ENCODE assay signal across 1 cellular context in the genomic region with DNA sequence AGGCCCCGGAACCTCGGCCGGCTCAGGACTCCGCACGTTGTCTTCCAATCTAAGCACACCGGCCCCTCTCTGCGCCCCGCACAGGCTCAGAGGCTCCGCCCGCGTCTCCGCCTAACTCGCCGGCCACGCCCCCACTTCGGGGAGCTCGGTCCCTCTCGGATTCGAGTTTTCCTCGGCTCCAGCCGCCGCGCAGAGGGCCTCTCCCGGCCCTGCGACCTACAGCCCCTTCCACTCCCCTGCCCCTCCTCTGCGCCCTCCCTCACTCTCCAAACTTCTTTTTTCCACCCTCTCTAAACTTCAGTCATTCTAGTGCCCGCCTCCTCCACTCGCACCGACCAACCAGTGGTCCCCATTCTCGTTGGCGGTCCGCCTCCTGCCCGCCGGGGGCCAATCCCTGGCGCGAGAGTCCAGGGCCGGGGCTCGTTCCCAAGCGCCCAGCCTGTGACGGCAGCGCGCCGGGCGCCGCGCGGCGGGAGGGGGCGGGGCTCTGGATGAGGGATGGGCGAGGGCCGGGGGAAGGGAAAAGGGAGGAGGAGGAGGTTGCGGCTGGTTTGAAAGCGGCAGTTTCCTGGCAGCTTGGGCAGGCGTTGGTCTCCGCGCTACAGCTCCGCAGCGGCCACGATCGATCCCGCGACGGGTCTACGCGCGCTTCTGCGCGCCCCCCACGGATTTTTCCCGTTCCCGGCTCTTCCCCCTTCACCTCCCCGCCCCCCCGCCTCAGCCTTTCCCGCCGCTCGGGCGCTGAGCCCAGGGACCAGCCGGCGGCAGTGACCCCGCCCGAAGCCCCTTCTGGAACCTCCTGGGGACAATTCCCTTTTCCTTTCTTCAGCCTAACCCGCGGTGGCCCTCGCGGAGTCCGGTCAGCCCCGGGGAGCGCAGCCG.
A peak's percentile ranks its signal among the peaks of the same experiment; 100 is the strongest.
TF ChIP-seq lines count a peak whose summit lies in the region.

A gene (plus strand): TSS at position 563 of the 882 bp plus-strand sequence. CDS start 519 bp downstream, outside the sequence.

TF ChIP-seq in HepG2, 621 proteins besides CTCF, POLR2A, EP300 and RAD21 (continued from another document and continues in another):
- TF ChIP-seq, protein P1, sequence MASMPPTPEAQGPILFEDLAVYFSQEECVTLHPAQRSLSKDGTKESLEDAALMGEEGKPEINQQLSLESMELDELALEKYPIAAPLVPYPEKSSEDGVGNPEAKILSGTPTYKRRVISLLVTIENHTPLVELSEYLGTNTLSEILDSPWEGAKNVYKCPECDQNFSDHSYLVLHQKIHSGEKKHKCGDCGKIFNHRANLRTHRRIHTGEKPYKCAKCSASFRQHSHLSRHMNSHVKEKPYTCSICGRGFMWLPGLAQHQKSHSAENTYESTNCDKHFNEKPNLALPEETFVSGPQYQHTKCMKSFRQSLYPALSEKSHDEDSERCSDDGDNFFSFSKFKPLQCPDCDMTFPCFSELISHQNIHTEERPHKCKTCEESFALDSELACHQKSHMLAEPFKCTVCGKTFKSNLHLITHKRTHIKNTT (CRISPR knock-in tag; IDR thresholded peaks at IDR 0.05), result no peak
- TF ChIP-seq ZNF496 (CRISPR knock-in tag; IDR thresholded peaks at IDR 0.05; ENCODE audit: insufficient replicate concordance) (no peak), SRY (CRISPR knock-in tag; IDR thresholded peaks at IDR 0.05) (no peak), ZNF678 (CRISPR knock-in tag; IDR thresholded peaks at IDR 0.05) (no peak), ZNF549 (CRISPR knock-in tag; IDR thresholded peaks at IDR 0.05) (no peak), CHCHD3 (CRISPR knock-in tag; IDR thresholded peaks at IDR 0.05) (no peak), RARG (CRISPR knock-in tag; IDR thresholded peaks at IDR 0.05; ENCODE audit: low read depth) (no peak), ZNF570 (CRISPR knock-in tag; IDR thresholded peaks at IDR 0.05; ENCODE audit: borderline replicate concordance) (no peak), ZNF615 (CRISPR knock-in tag; IDR thresholded peaks at IDR 0.05; ENCODE audit: borderline replicate concordance) (no peak), TP53 (CRISPR knock-in tag; conservative IDR thresholded peaks at IDR 0.05) (no peak), HNRNPL (IDR thresholded peaks at IDR 0.05; ENCODE audit: low read depth, low read length) (no peak), SMAD1 (CRISPR knock-in tag; IDR thresholded peaks at IDR 0.05; ENCODE audit: borderline replicate concordance, low read depth) (0 out of 2 replicates have a peak, but pooled peaks have one; percentile 56), ZNF382 (CRISPR knock-in tag; IDR thresholded peaks at IDR 0.05; ENCODE audit: borderline replicate concordance) (no peak), SOX6 (IDR thresholded peaks at IDR 0.05) (no peak), SOX6 (CRISPR knock-in tag; IDR thresholded peaks at IDR 0.05) (no peak; the same call in 1 of the 2 replicates), BRD4 (CRISPR knock-in tag; IDR thresholded peaks at IDR 0.05) (no peak), TCF12 (IDR thresholded peaks at IDR 0.05) (no peak), TCF12 (CRISPR knock-in tag; IDR thresholded peaks at IDR 0.05) (no peak; the same call in 1 of the 2 replicates), ZNF274 (CRISPR knock-in tag; IDR thresholded peaks at IDR 0.05) (no peak), MED13 (CRISPR knock-in tag; IDR thresholded peaks at IDR 0.05) (no peak), ZNF7 (CRISPR knock-in tag; IDR thresholded peaks at IDR 0.05) (no peak), PITX1 (CRISPR knock-in tag; IDR thresholded peaks at IDR 0.05) (peak; percentile 35; the same call in 1 of the 2 replicates), HDAC2 (CRISPR knock-in tag; IDR thresholded peaks at IDR 0.05) (0 out of 2 replicates have a peak, but pooled peaks have one; percentile 22), ZNF3 (CRISPR knock-in tag; IDR thresholded peaks at IDR 0.05) (no peak), PAX8 (CRISPR knock-in tag; IDR thresholded peaks at IDR 0.05; ENCODE audit: borderline replicate concordance) (no peak), ARNT (IDR thresholded peaks at IDR 0.05) (no peak), FOXC1 (CRISPR knock-in tag; IDR thresholded peaks at IDR 0.05; ENCODE audit: borderline replicate concordance) (no peak), TAF1 (CRISPR knock-in tag; IDR thresholded peaks at IDR 0.05) (peak; percentile 66; the same call in 1 of the 2 replicates), SUZ12 (IDR thresholded peaks at IDR 0.05; ENCODE audit: low read depth, low read length) (no peak), BRCA1 (CRISPR knock-in tag; IDR thresholded peaks at IDR 0.05) (no peak), ZNF282 (IDR thresholded peaks at IDR 0.05; ENCODE audit: partially characterized antibody) (no peak), HMGA1 (CRISPR knock-in tag; conservative IDR thresholded peaks at IDR 0.05) (no peak), MEIS1 (CRISPR knock-in tag; IDR thresholded peaks at IDR 0.05; ENCODE audit: borderline replicate concordance) (peak; percentile 85), PPARG (CRISPR knock-in tag; conservative IDR thresholded peaks at IDR 0.05) (no peak), HOXA9 (CRISPR knock-in tag; IDR thresholded peaks at IDR 0.05; ENCODE audit: borderline replicate concordance) (no peak), GABPB1 (CRISPR knock-in tag; IDR thresholded peaks at IDR 0.05) (peak; percentile 76; the same call in 1 of the 2 replicates), MBD4 (IDR thresholded peaks at IDR 0.05; ENCODE audit: borderline replicate concordance, low read length) (no peak), HOXA5 (CRISPR knock-in tag; IDR thresholded peaks at IDR 0.05) (peak; percentile 40; the same call in 1 of the 2 replicates), TOE1 (CRISPR knock-in tag; IDR thresholded peaks at IDR 0.05) (no peak), ZNF883 (CRISPR knock-in tag; IDR thresholded peaks at IDR 0.05; ENCODE audit: not compliant biosample characterization) (no peak), ZSCAN20 (CRISPR knock-in tag; IDR thresholded peaks at IDR 0.05; ENCODE audit: borderline replicate concordance) (no peak), KMT2B (CRISPR knock-in tag; IDR thresholded peaks at IDR 0.05) (peak; percentile 79), CENPT (CRISPR knock-in tag; IDR thresholded peaks at IDR 0.05; ENCODE audit: low read depth) (no peak), FOXA1 (IDR thresholded peaks at IDR 0.05) (no peak), FOXA1 (CRISPR knock-in tag; IDR thresholded peaks at IDR 0.05) (no peak)
- TF ChIP-seq, protein P2, sequence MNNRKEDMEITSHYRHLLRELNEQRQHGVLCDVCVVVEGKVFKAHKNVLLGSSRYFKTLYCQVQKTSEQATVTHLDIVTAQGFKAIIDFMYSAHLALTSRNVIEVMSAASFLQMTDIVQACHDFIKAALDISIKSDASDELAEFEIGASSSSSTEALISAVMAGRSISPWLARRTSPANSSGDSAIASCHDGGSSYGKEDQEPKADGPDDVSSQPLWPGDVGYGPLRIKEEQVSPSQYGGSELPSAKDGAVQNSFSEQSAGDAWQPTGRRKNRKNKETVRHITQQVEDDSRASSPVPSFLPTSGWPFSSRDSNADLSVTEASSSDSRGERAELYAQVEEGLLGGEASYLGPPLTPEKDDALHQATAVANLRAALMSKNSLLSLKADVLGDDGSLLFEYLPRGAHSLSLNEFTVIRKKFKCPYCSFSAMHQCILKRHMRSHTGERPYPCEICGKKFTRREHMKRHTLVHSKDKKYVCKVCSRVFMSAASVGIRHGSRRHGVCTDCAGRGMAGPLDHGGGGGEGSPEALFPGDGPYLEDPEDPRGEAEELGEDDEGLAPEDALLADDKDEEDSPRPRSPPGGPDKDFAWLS (CRISPR knock-in tag; IDR thresholded peaks at IDR 0.05; ENCODE audit: borderline replicate concordance), result no peak
- TF ChIP-seq, protein P3, sequence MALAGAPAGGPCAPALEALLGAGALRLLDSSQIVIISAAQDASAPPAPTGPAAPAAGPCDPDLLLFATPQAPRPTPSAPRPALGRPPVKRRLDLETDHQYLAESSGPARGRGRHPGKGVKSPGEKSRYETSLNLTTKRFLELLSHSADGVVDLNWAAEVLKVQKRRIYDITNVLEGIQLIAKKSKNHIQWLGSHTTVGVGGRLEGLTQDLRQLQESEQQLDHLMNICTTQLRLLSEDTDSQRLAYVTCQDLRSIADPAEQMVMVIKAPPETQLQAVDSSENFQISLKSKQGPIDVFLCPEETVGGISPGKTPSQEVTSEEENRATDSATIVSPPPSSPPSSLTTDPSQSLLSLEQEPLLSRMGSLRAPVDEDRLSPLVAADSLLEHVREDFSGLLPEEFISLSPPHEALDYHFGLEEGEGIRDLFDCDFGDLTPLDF (CRISPR knock-in tag; IDR thresholded peaks at IDR 0.05), result no peak
- TF ChIP-seq, protein P4, sequence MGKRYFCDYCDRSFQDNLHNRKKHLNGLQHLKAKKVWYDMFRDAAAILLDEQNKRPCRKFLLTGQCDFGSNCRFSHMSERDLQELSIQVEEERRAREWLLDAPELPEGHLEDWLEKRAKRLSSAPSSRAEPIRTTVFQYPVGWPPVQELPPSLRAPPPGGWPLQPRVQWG (CRISPR knock-in tag; IDR thresholded peaks at IDR 0.05; ENCODE audit: borderline replicate concordance, low read depth), result no peak
- TF ChIP-seq, protein P5, sequence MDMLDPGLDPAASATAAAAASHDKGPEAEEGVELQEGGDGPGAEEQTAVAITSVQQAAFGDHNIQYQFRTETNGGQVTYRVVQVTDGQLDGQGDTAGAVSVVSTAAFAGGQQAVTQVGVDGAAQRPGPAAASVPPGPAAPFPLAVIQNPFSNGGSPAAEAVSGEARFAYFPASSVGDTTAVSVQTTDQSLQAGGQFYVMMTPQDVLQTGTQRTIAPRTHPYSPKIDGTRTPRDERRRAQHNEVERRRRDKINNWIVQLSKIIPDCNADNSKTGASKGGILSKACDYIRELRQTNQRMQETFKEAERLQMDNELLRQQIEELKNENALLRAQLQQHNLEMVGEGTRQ (IDR thresholded peaks at IDR 0.05; ENCODE audit: low read depth, low read length), result no peak
- TF ChIP-seq, protein P5 (CRISPR knock-in tag; IDR thresholded peaks at IDR 0.05; ENCODE audit: borderline replicate concordance), result no peak
- TF ChIP-seq, protein P6, sequence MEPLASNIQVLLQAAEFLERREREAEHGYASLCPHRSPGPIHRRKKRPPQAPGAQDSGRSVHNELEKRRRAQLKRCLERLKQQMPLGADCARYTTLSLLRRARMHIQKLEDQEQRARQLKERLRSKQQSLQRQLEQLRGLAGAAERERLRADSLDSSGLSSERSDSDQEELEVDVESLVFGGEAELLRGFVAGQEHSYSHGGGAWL (CRISPR knock-in tag; IDR thresholded peaks at IDR 0.05), result no peak
- TF ChIP-seq, protein P7, sequence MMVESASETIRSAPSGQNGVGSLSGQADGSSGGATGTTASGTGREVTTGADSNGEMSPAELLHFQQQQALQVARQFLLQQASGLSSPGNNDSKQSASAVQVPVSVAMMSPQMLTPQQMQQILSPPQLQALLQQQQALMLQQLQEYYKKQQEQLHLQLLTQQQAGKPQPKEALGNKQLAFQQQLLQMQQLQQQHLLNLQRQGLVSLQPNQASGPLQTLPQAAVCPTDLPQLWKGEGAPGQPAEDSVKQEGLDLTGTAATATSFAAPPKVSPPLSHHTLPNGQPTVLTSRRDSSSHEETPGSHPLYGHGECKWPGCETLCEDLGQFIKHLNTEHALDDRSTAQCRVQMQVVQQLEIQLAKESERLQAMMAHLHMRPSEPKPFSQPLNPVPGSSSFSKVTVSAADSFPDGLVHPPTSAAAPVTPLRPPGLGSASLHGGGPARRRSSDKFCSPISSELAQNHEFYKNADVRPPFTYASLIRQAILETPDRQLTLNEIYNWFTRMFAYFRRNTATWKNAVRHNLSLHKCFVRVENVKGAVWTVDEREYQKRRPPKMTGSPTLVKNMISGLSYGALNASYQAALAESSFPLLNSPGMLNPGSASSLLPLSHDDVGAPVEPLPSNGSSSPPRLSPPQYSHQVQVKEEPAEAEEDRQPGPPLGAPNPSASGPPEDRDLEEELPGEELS (CRISPR knock-in tag; IDR thresholded peaks at IDR 0.05), result no peak
- TF ChIP-seq, protein P8, sequence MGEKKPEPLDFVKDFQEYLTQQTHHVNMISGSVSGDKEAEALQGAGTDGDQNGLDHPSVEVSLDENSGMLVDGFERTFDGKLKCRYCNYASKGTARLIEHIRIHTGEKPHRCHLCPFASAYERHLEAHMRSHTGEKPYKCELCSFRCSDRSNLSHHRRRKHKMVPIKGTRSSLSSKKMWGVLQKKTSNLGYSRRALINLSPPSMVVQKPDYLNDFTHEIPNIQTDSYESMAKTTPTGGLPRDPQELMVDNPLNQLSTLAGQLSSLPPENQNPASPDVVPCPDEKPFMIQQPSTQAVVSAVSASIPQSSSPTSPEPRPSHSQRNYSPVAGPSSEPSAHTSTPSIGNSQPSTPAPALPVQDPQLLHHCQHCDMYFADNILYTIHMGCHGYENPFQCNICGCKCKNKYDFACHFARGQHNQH (CRISPR knock-in tag; IDR thresholded peaks at IDR 0.05), result no peak
- TF ChIP-seq, protein P9, sequence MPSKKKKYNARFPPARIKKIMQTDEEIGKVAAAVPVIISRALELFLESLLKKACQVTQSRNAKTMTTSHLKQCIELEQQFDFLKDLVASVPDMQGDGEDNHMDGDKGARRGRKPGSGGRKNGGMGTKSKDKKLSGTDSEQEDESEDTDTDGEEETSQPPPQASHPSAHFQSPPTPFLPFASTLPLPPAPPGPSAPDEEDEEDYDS (CRISPR knock-in tag; IDR thresholded peaks at IDR 0.05), result peak; percentile 61; the same call in 1 of the 2 replicates
- TF ChIP-seq, protein P10, sequence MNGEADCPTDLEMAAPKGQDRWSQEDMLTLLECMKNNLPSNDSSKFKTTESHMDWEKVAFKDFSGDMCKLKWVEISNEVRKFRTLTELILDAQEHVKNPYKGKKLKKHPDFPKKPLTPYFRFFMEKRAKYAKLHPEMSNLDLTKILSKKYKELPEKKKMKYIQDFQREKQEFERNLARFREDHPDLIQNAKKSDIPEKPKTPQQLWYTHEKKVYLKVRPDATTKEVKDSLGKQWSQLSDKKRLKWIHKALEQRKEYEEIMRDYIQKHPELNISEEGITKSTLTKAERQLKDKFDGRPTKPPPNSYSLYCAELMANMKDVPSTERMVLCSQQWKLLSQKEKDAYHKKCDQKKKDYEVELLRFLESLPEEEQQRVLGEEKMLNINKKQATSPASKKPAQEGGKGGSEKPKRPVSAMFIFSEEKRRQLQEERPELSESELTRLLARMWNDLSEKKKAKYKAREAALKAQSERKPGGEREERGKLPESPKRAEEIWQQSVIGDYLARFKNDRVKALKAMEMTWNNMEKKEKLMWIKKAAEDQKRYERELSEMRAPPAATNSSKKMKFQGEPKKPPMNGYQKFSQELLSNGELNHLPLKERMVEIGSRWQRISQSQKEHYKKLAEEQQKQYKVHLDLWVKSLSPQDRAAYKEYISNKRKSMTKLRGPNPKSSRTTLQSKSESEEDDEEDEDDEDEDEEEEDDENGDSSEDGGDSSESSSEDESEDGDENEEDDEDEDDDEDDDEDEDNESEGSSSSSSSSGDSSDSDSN (CRISPR knock-in tag; IDR thresholded peaks at IDR 0.05), result peak; percentile 45; the same call in 1 of the 2 replicates
- TF ChIP-seq, protein P11, sequence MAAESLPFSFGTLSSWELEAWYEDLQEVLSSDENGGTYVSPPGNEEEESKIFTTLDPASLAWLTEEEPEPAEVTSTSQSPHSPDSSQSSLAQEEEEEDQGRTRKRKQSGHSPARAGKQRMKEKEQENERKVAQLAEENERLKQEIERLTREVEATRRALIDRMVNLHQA (CRISPR knock-in tag; IDR thresholded peaks at IDR 0.05), result no peak
